In genomic region chr6:24969343-24969860, GRCh38 we compare ENCODE assay signal across 14 cellular contexts. TPM values are rescaled to one million over a fixed set of nuclear protein-coding genes. Genes with fewer than 3 reads are reported as not detected.
DNase-seq lines count a peak whose midpoint lies in the region; ATAC-seq and TF ChIP-seq lines count a peak whose summit lies in the region.
"Had no signal": no experiment of that assay in that cellular context is flagged by ENCODE, and none has a peak within 500 bp of the region (broad histone marks: within the 10 kb centered on the region; RNA-seq: fewer than 3 reads in every experiment).

No MANE protein-coding gene starts in this region.

- no peak for TF ChIP-seq CTCF in GM20000 (IDR thresholded peaks at IDR 0.05; ENCODE audit: extremely low read depth, missing control alignments)

- no peak for ATAC-seq in activated CD8-positive, alpha-beta memory T cell treated with anti-CD3 and anti-CD28 coated beads, Interleukin-2, amount 10 ng/mL, durations not matched to agents 7 days and 5 days
- ATAC-seq in activated T-helper 17 cell treated with anti-CD3 and anti-CD28 coated beads, Interleukin-2, amount 50 U/mL, for 72 hours (replicated peaks): no peak
- ATAC-seq in naive thymus-derived CD4-positive, alpha-beta T cell: no peak
- no peak for ATAC-seq in activated CD4-positive, CD25-positive, alpha-beta regulatory T cell treated with anti-CD3 and anti-CD28 coated beads, Interleukin-2, amount 50 U/mL, for 24 hours

- H3K9me3 Mint-ChIP-seq in activated CD8-positive, alpha-beta memory T cell treated with anti-CD3 and anti-CD28 coated beads, Interleukin-2, amount 10 ng/mL, durations not matched to agents 7 days and 5 days (ENCODE audit: low read depth): peaks cover 2% of the 10 kb centered on the region
- H3K9me3 Mint-ChIP-seq in activated T-helper 17 cell treated with anti-CD3 and anti-CD28 coated beads, Interleukin-2, amount 50 U/mL, for 72 hours: peaks cover 3% of the 10 kb centered on the region
- H3K9me3 Mint-ChIP-seq in naive thymus-derived CD4-positive, alpha-beta T cell: peaks cover 0 to 9% (median 0%) of the 10 kb centered on the region in 11 donors

- no peaks in the 10 kb centered on the region for H3K27me3 Mint-ChIP-seq in activated CD8-positive, alpha-beta memory T cell treated with anti-CD3 and anti-CD28 coated beads, Interleukin-2, amount 10 ng/mL, durations not matched to agents 7 days and 5 days
- H3K27me3 Mint-ChIP-seq in activated T-helper 17 cell treated with anti-CD3 and anti-CD28 coated beads, Interleukin-2, amount 50 U/mL, for 72 hours: no peaks in the 10 kb centered on the region
- H3K27me3 Mint-ChIP-seq in naive thymus-derived CD4-positive, alpha-beta T cell: no peaks in the 10 kb centered on the region

- POLR2A ChIA-PET in naive thymus-derived CD4-positive, alpha-beta T cell (lab: Charles Lee): interaction anchor here (0.6 to 55.8 kb wide), 8 partner anchors 12 to 306 kb away, joined by 3 to 1484 read pairs (median 6); partner anchors contain the start of gene RIPOR2

- H3K36me3 ChIP-seq in naive thymus-derived CD4-positive, alpha-beta T cell (ENCODE audit: control insufficient read depth in 2 of 3, insufficient read depth in 3 of 3, low read length in 3 of 3): no peaks in the 10 kb centered on the region

- H3K4me3 Mint-ChIP-seq in activated CD8-positive, alpha-beta memory T cell treated with anti-CD3 and anti-CD28 coated beads, Interleukin-2, amount 10 ng/mL, durations not matched to agents 7 days and 5 days: no peak overlapping the region
- no peak overlapping the region for H3K4me3 Mint-ChIP-seq in activated T-helper 17 cell treated with anti-CD3 and anti-CD28 coated beads, Interleukin-2, amount 50 U/mL, for 72 hours
- H3K4me3 Mint-ChIP-seq in naive thymus-derived CD4-positive, alpha-beta T cell: peak overlapping the region in 3 of 10 donors; percentile 12 to 42 (median 20)

- intact Hi-C loops in naive thymus-derived CD4-positive, alpha-beta T cell (cut with micrococcal nuclease): no loop called here

- peaks cover 32 to 62% of the 10 kb centered on the region in 2 donors for H3K4me1 ChIP-seq in naive thymus-derived CD4-positive, alpha-beta T cell (ENCODE audit: control insufficient read depth in 2 of 2, insufficient read depth in 2 of 2, low read length in 2 of 2)

- H3K4me3 ChIP-seq in naive thymus-derived CD4-positive, alpha-beta T cell (ENCODE audit: low read length): no peak overlapping the region
- H3K4me3 ChIP-seq: SK-N-MC had no signal

- no peak for DNase-seq in activated CD8-positive, alpha-beta memory T cell treated with anti-CD3 and anti-CD28 coated beads, Interleukin-2, amount 10 ng/mL, durations not matched to agents 7 days and 5 days
- DNase-seq in activated CD8-positive, alpha-beta memory T cell treated with anti-CD3 and anti-CD28 coated beads, Interleukin-2, amount 50 U/mL, for 48 hours: no peak
- no peak for DNase-seq in naive thymus-derived CD4-positive, alpha-beta T cell
- DNase-seq in GM20000 (ENCODE audit: low spot score) (no peak), NCI-H187 (lab: John Stamatoyannopoulos, UW) (no peak)
- DNase-seq: DMS79, HCEC 1CT, NCI-H1105, NCI-H774, SHP77 had no signal

- no peak overlapping the region for H3K27ac ChIP-seq in naive thymus-derived CD4-positive, alpha-beta T cell (ENCODE audit: low read depth, low read length)
- H3K27ac ChIP-seq: SK-N-MC had no signal

- H3K36me3 Mint-ChIP-seq in activated CD8-positive, alpha-beta memory T cell treated with anti-CD3 and anti-CD28 coated beads, Interleukin-2, amount 10 ng/mL, durations not matched to agents 7 days and 5 days: peaks cover 20% of the 10 kb centered on the region
- H3K36me3 Mint-ChIP-seq in activated T-helper 17 cell treated with anti-CD3 and anti-CD28 coated beads, Interleukin-2, amount 50 U/mL, for 72 hours (ENCODE audit: low read depth): peaks cover 38% of the 10 kb centered on the region
- H3K36me3 Mint-ChIP-seq in naive thymus-derived CD4-positive, alpha-beta T cell: peaks cover 0 to 36% (median 4%) of the 10 kb centered on the region in 5 donors

- CTCF ChIA-PET in activated CD8-positive, alpha-beta memory T cell treated with anti-CD3 and anti-CD28 coated beads, Interleukin-2, amount 10 ng/mL, durations not matched to agents 7 days and 5 days (lab: Charles Lee): interaction anchor here (0.9 to 1.9 kb wide), 3 partner anchors 23 to 48 kb away, joined by 3 to 6 read pairs (median 3); no protein-coding TSS in a partner anchor
- CTCF ChIA-PET in naive thymus-derived CD4-positive, alpha-beta T cell (lab: Charles Lee): interaction anchor here (1.0 to 2.2 kb wide), 3 partner anchors 18 to 33 kb away, joined by 3 to 5 read pairs (median 5); no protein-coding TSS in a partner anchor

- peak overlapping the region; percentile 9 for H3K27ac Mint-ChIP-seq in activated CD8-positive, alpha-beta memory T cell treated with anti-CD3 and anti-CD28 coated beads, Interleukin-2, amount 10 ng/mL, durations not matched to agents 7 days and 5 days
- H3K27ac Mint-ChIP-seq in activated T-helper 17 cell treated with anti-CD3 and anti-CD28 coated beads, Interleukin-2, amount 50 U/mL, for 72 hours: peak overlapping the region; percentile 80
- H3K27ac Mint-ChIP-seq in naive thymus-derived CD4-positive, alpha-beta T cell: peak overlapping the region in 5 of 9 donors; percentile 17 to 56 (median 48)

- no peaks in the 10 kb centered on the region for H3K9me3 ChIP-seq in naive thymus-derived CD4-positive, alpha-beta T cell (ENCODE audit: control insufficient read depth in 2 of 3, low read length in 3 of 3)

- no peaks in the 10 kb centered on the region for H3K27me3 ChIP-seq in naive thymus-derived CD4-positive, alpha-beta T cell (ENCODE audit: control insufficient read depth in 2 of 2, insufficient read depth in 2 of 2, low read length in 2 of 2)

- H3K4me1 Mint-ChIP-seq in activated CD8-positive, alpha-beta memory T cell treated with anti-CD3 and anti-CD28 coated beads, Interleukin-2, amount 10 ng/mL, durations not matched to agents 7 days and 5 days: peaks cover 22% of the 10 kb centered on the region
- H3K4me1 Mint-ChIP-seq in activated T-helper 17 cell treated with anti-CD3 and anti-CD28 coated beads, Interleukin-2, amount 50 U/mL, for 72 hours: peaks cover 48% of the 10 kb centered on the region
- H3K4me1 Mint-ChIP-seq in naive thymus-derived CD4-positive, alpha-beta T cell: peaks cover 36 to 95% (median 87%) of the 10 kb centered on the region in 7 donors

RNA-seq across cellular contexts. Expression of gene RIPOR2, which starts 33.6 kb away (rescaled TPM):
- 100 to 1,000 TPM in 1 of 2 experiments, 10 to 100 TPM in 1; 53.4 to 104 TPM for total RNA-seq in activated CD8-positive, alpha-beta memory T cell treated with anti-CD3 and anti-CD28 coated beads, Interleukin-2, amount 10 ng/mL, durations not matched to agents 7 days and 5 days
- 100 to 1,000 TPM in 1 of 2 donors, 10 to 100 TPM in 1; 47.5 to 113 TPM for total RNA-seq in activated T-helper 17 cell treated with anti-CD3 and anti-CD28 coated beads, Interleukin-2, amount 50 U/mL, for 72 hours
- total RNA-seq in naive thymus-derived CD4-positive, alpha-beta T cell: 100 to 1,000 TPM; 246 to 576 (median 431) TPM
- polyA plus RNA-seq in naive thymus-derived CD4-positive, alpha-beta T cell: 100 to 1,000 TPM; 532 to 813 TPM
- total RNA-seq: A172 had no signal

Comparison
In these comparisons a context has a peak if more than half of its experiments do, and no peak if none do; other contexts are left out.
1. H3K27ac Mint-ChIP-seq: peak in every context shown above with its lines; median percentile 80 in activated T-helper 17 cell treated with anti-CD3 and anti-CD28 coated beads, Interleukin-2, amount 50 U/mL, for 72 hours; 48 in naive thymus-derived CD4-positive, alpha-beta T cell; 9 in activated CD8-positive, alpha-beta memory T cell treated with anti-CD3 and anti-CD28 coated beads, Interleukin-2, amount 10 ng/mL, durations not matched to agents 7 days and 5 days.